ENCODE assay signal across 1 cellular context in genomic region chr11:93020248-93021088, GRCh38.
TF ChIP-seq lines count a peak whose summit lies in the region.

No MANE protein-coding gene starts in this region.

TF ChIP-seq in A549, 52 proteins besides CTCF, POLR2A, EP300 and RAD21 (continued from another document):
- TF ChIP-seq PBX3 (IDR thresholded peaks at IDR 0.05): no peak
